Comparison of ENCODE assay signal across 23 cellular contexts in genomic region chr3:132245547-132245946, GRCh38.
DNase-seq lines count a peak whose midpoint lies in the region; ATAC-seq and TF ChIP-seq lines count a peak whose summit lies in the region.
"Had no signal": no experiment of that assay in that cellular context is flagged by ENCODE, and none has a peak within 500 bp of the region (broad histone marks: within the 10 kb centered on the region; RNA-seq: fewer than 3 reads in every experiment).

No MANE protein-coding gene starts in this region.

- H3K9me3 ChIP-seq in thyroid gland (no peaks in the 10 kb centered on the region), upper lobe of left lung (no peaks in the 10 kb centered on the region), right lobe of liver (no peaks in the 10 kb centered on the region), right atrium auricular region (no peaks in the 10 kb centered on the region)
- H3K9me3 ChIP-seq: A549 had no signal

- no peak for ATAC-seq in upper lobe of left lung (ENCODE audit: low FRiP score in 2 of 2)
- ATAC-seq in right lobe of liver, result no peak
- ATAC-seq: A549; naive thymus-derived CD4-positive, alpha-beta T cell; T-cell had no signal

- H3K4me1 ChIP-seq in thyroid gland, result peaks cover 14 to 27% of the 10 kb centered on the region in 2 donors
- peaks cover 0 to 26% (median 6%) of the 10 kb centered on the region in 4 donors for H3K4me1 ChIP-seq in upper lobe of left lung
- no peaks in the 10 kb centered on the region for H3K4me1 ChIP-seq in right lobe of liver
- no peaks in the 10 kb centered on the region for H3K4me1 ChIP-seq in right atrium auricular region
- H3K4me1 ChIP-seq: A549 had no signal

- H3K36me3 ChIP-seq in thyroid gland (no peaks in the 10 kb centered on the region), upper lobe of left lung (no peaks in the 10 kb centered on the region), right lobe of liver (no peaks in the 10 kb centered on the region), right atrium auricular region (no peaks in the 10 kb centered on the region)

- H3K27ac ChIP-seq in VCaP (peak overlapping the region; percentile 99), thyroid gland (no peak overlapping the region), upper lobe of left lung (no peak overlapping the region), right lobe of liver (no peak overlapping the region), right atrium auricular region (no peak overlapping the region)
- H3K27ac ChIP-seq: A549 had no signal

- 29 to 30% methylated on average over 3 of the region's 3 CpGs for WGBS in thyroid gland, 2 donors
- WGBS in upper lobe of left lung, 2 donors, result 40 to 52% methylated on average over 3 of the region's 3 CpGs
- 41% methylated on average over 3 of the region's 3 CpGs for WGBS in right lobe of liver (ENCODE audit: insufficient coverage, low coverage, low lambda C conversion rate, missing lambda C conversion rate)

- TF ChIP-seq POLR2A in thyroid gland (IDR thresholded peaks at IDR 0.05) (no peak), upper lobe of left lung (IDR thresholded peaks at IDR 0.05) (no peak), right lobe of liver (IDR thresholded peaks at IDR 0.05) (no peak)

- no peak for TF ChIP-seq EP300 in upper lobe of left lung (IDR thresholded peaks at IDR 0.05)

- peak; percentile 11 for DNase-seq in NCI-H748 (lab: John Stamatoyannopoulos, UW; ENCODE audit: unreplicated experiment)
- no peak for DNase-seq in NCI-H748 treated with DMSO at 0.1 percent for 48 hours (lab: John Stamatoyannopoulos, UW)
- DNase-seq in fibroblast of the aortic adventitia (ENCODE audit: low read depth), result peak; percentile 38
- DNase-seq in thyroid gland, result peak; percentile 36 to 40
- DNase-seq in upper lobe of left lung, result no peak
- DNase-seq in right lobe of liver, result no peak
- DNase-seq in right atrium auricular region (ENCODE audit: low spot score), result no peak
- DNase-seq: activated CD4-positive, alpha-beta T cell treated with anti-CD3 and anti-CD28 coated beads, Interleukin-2, amount 50 U/mL, for 1 hour; activated CD8-positive, alpha-beta memory T cell treated with anti-CD3 and anti-CD28 coated beads, Interleukin-2, amount 50 U/mL, for 48 hours; activated gamma-delta T cell treated with Interleukin-2 at 50 U/mL for 16 hours; C1 segment of cervical spinal cord; effector memory CD4-positive, alpha-beta T cell; HFFc6; islet precursor cell; naive thymus-derived CD4-positive, alpha-beta T cell; NCI-H187; NCI-H345; SIG-M5; stimulated activated CD4-positive, alpha-beta T cell treated with anti-CD3 and anti-CD28 coated beads, Interleukin-4, amount 100 ng/mL, for 1 hour; T-cell had no signal

- no peak overlapping the region for H3K4me3 ChIP-seq in fibroblast of the aortic adventitia (ENCODE audit: low read depth, low read length)
- no peak overlapping the region for H3K4me3 ChIP-seq in thyroid gland (replicated peaks in 1 of 3)
- H3K4me3 ChIP-seq in upper lobe of left lung, result no peak overlapping the region
- H3K4me3 ChIP-seq in right lobe of liver, result no peak overlapping the region
- H3K4me3 ChIP-seq in right atrium auricular region, result no peak overlapping the region
- H3K4me3 ChIP-seq: A549, smooth muscle cell had no signal

- intact Hi-C loops in thyroid gland (cut with DNase I), result no loop called here
- intact Hi-C loops in right lobe of liver (cut with DNase I), result no loop called here

- H3K27me3 ChIP-seq in thyroid gland, result no peaks in the 10 kb centered on the region
- no peaks in the 10 kb centered on the region for H3K27me3 ChIP-seq in upper lobe of left lung
- H3K27me3 ChIP-seq in right lobe of liver, result no peaks in the 10 kb centered on the region
- no peaks in the 10 kb centered on the region for H3K27me3 ChIP-seq in right atrium auricular region

- TF ChIP-seq CTCF in VCaP (conservative IDR thresholded peaks at IDR 0.05) (no peak), fibroblast of the aortic adventitia (IDR thresholded peaks at IDR 0.05; ENCODE audit: insufficient read depth, low read length) (no peak), thyroid gland (IDR thresholded peaks at IDR 0.05) (no peak), upper lobe of left lung (IDR thresholded peaks at IDR 0.05) (no peak), right lobe of liver (IDR thresholded peaks at IDR 0.05) (no peak), right atrium auricular region (IDR thresholded peaks at IDR 0.05) (no peak)

Comparison
In these comparisons a context has a peak if more than half of its experiments do, and no peak if none do; other contexts are left out.
1. DNase-seq: peak in NCI-H748 (single experiment), fibroblast of the aortic adventitia (single experiment) and thyroid gland (2 of 2); none in NCI-H748 treated with DMSO at 0.1 percent for 48 hours (single experiment), upper lobe of left lung (0 of 2), right lobe of liver (0 of 3) and right atrium auricular region (single experiment).